9 cellular contexts compared by ENCODE assay signal in genomic region chr22:50202130-50202671, GRCh38. TPM values are rescaled to one million over a fixed set of nuclear protein-coding genes. Genes with fewer than 3 reads are reported as not detected.
A peak's percentile ranks its signal among the peaks of the same experiment; 100 is the strongest.
DNase-seq lines count a peak whose midpoint lies in the region; ATAC-seq, FAIRE-seq and TF ChIP-seq lines count a peak whose summit lies in the region.
"Had no signal": no experiment of that assay in that cellular context is flagged by ENCODE, and none has a peak within 500 bp of the region (broad histone marks: within the 10 kb centered on the region; RNA-seq: fewer than 3 reads in every experiment).

No MANE protein-coding gene starts in this region.

- H3K9me3 ChIP-seq in HepG2 (ENCODE audit: low read length) (no peaks in the 10 kb centered on the region), thoracic aorta (no peaks in the 10 kb centered on the region)

- no peak for TF ChIP-seq CTCF in HepG2 (CRISPR knock-in tag; IDR thresholded peaks at IDR 0.05)
- no peak for TF ChIP-seq CTCF in thoracic aorta (IDR thresholded peaks at IDR 0.05)

- H3K4me3 ChIP-seq in HepG2 (replicated peaks in 1 of 3; ENCODE audit: insufficient read depth in 1 of 3, low read depth in 2 of 3, low read length in 3 of 3) = peak overlapping the region; percentile 70 to 91 (median 88)
- peak overlapping the region; percentile 97 for H3K4me3 ChIP-seq in thoracic aorta

- H3K27ac Mint-ChIP-seq in activated T-cell treated with anti-CD3 and anti-CD28 coated beads, Interleukin-2, amount 50 U/mL, for 24 hours = peak overlapping the region; percentile 84
- H3K27ac Mint-ChIP-seq in activated naive CD8-positive, alpha-beta T cell treated with anti-CD3 and anti-CD28 coated beads, Interleukin-2, amount 50 U/mL, for 24 hours = no peak overlapping the region

- H3K9me3 Mint-ChIP-seq in activated T-cell treated with anti-CD3 and anti-CD28 coated beads, Interleukin-2, amount 50 U/mL, for 24 hours = no peaks in the 10 kb centered on the region
- no peaks in the 10 kb centered on the region for H3K9me3 Mint-ChIP-seq in activated naive CD8-positive, alpha-beta T cell treated with anti-CD3 and anti-CD28 coated beads, Interleukin-2, amount 50 U/mL, for 24 hours

- H3K9ac ChIP-seq in HepG2 (ENCODE audit: insufficient read depth, low read depth, low read length) = peak overlapping the region; percentile 74

- peaks cover 39% of the 10 kb centered on the region for H3K4me1 Mint-ChIP-seq in activated T-cell treated with anti-CD3 and anti-CD28 coated beads, Interleukin-2, amount 50 U/mL, for 24 hours (ENCODE audit: low read depth)
- peaks cover 21% of the 10 kb centered on the region for H3K4me1 Mint-ChIP-seq in activated naive CD8-positive, alpha-beta T cell treated with anti-CD3 and anti-CD28 coated beads, Interleukin-2, amount 50 U/mL, for 24 hours

- H3K36me3 ChIP-seq in HepG2 (replicated peaks in 1 of 2; ENCODE audit: control insufficient read depth in 1 of 2, insufficient read depth in 2 of 2, low read length in 2 of 2) (peaks cover 4 to 10% of the 10 kb centered on the region in 2 experiments; a peak in 4 of 5 replicates), thoracic aorta (peaks cover 9% of the 10 kb centered on the region)

- FAIRE-seq in HepG2 (lab: Jason Lieb, UNC) = no peak

- POLR2A ChIA-PET in HepG2 (lab: Yijun Ruan, JAX) = no interaction called here

- no peaks in the 10 kb centered on the region for H3K27me3 Mint-ChIP-seq in activated T-cell treated with anti-CD3 and anti-CD28 coated beads, Interleukin-2, amount 50 U/mL, for 24 hours
- no peaks in the 10 kb centered on the region for H3K27me3 Mint-ChIP-seq in activated naive CD8-positive, alpha-beta T cell treated with anti-CD3 and anti-CD28 coated beads, Interleukin-2, amount 50 U/mL, for 24 hours

- H2AFZ ChIP-seq in HepG2 (ENCODE audit: low read length) = no peak overlapping the region

- peaks cover 45% of the 10 kb centered on the region for H3K4me1 ChIP-seq in HepG2 (ENCODE audit: insufficient read depth, low read length)
- H3K4me1 ChIP-seq in thoracic aorta (ENCODE audit: control insufficient read depth in 1 of 2, low read depth in 2 of 2) = peaks cover 17 to 28% of the 10 kb centered on the region in 2 donors

- peak overlapping the region; percentile 86 for H3K4me3 Mint-ChIP-seq in activated T-cell treated with anti-CD3 and anti-CD28 coated beads, Interleukin-2, amount 50 U/mL, for 24 hours
- H3K4me3 Mint-ChIP-seq in activated naive CD8-positive, alpha-beta T cell treated with anti-CD3 and anti-CD28 coated beads, Interleukin-2, amount 50 U/mL, for 24 hours = peak overlapping the region; percentile 80

- BruUV-seq in HepG2 (replicated peaks; lab: Mats Ljungman, UMichigan) = no TSS peak

- TF ChIP-seq RAD21 in HepG2 (CRISPR knock-in tag; IDR thresholded peaks at IDR 0.05) = no peak

- H3K27me3 ChIP-seq in HepG2 (ENCODE audit: control insufficient read depth in 1 of 2, insufficient read depth in 2 of 2, low read length in 2 of 2) (no peaks in the 10 kb centered on the region), thoracic aorta (replicated peaks; ENCODE audit: insufficient read depth) (no peaks in the 10 kb centered on the region)

- CTCF ChIA-PET in HepG2 (lab: Yijun Ruan, JAX; ENCODE audit: low intra/inter-chr PET ratio, low total read pairs) = no interaction called here

- H3K79me2 ChIP-seq in HepG2 (ENCODE audit: insufficient read depth, low read length) = peaks cover 14% of the 10 kb centered on the region

- peak overlapping the region; percentile 99 for H3K4me2 ChIP-seq in HepG2 (ENCODE audit: low read depth, low read length)

- ATAC-seq in activated naive CD8-positive, alpha-beta T cell treated with anti-CD3 and anti-CD28 coated beads, Interleukin-2, amount 50 U/mL, for 24 hours = no peak
- ATAC-seq in HepG2 (peak; percentile 47), thoracic aorta (ENCODE audit: insufficient number of reproducible peaks, low FRiP score, low read depth) (no peak), GM19452 (IDR thresholded peaks at IDR 0.05; ENCODE audit: unreplicated experiment) (no peak), HG03457 (IDR thresholded peaks at IDR 0.05; ENCODE audit: unreplicated experiment) (no peak)

- TF ChIP-seq POLR2A in HepG2 (IDR thresholded peaks at IDR 0.05; ENCODE audit: insufficient read depth in 1 of 2, low read depth in 2 of 2, low read length in 2 of 2) = no peak

- intact Hi-C loops in HepG2 (cut with micrococcal nuclease; ENCODE audit: unreplicated experiment) = no loop called here

- DNase-seq in activated T-cell treated with anti-CD3 and anti-CD28 coated beads, Interleukin-2, amount 50 U/mL, for 24 hours = no peak
- DNase-seq in activated T-cell treated with anti-CD3 and anti-CD28 coated beads, Interleukin-2, amount 50 U/mL, for 1 hour = no peak
- DNase-seq in activated naive CD8-positive, alpha-beta T cell treated with anti-CD3 and anti-CD28 coated beads, Interleukin-2, amount 50 U/mL, for 24 hours = no peak
- DNase-seq in HepG2 (ENCODE audit: low spot score) (no peak), thoracic aorta (ENCODE audit: low spot score) (no peak)
- no peak for DNase-seq in activated CD4-positive, alpha-beta T cell treated with anti-CD3 and anti-CD28 coated beads for 48 hours
- DNase-seq: DMS79 treated with DMSO at 0.1 percent for 48 hours had no signal

- TF ChIP-seq EP300 in HepG2 (IDR thresholded peaks at IDR 0.05; ENCODE audit: low read depth in 2 of 2, low read length in 2 of 2) = no peak
- no peak for TF ChIP-seq EP300 in HepG2 (CRISPR knock-in tag; IDR thresholded peaks at IDR 0.05; ENCODE audit: borderline replicate concordance)

- peaks cover 11% of the 10 kb centered on the region for H4K20me1 ChIP-seq in HepG2 (ENCODE audit: insufficient read depth, low read length)

- in situ Hi-C loops in HepG2 (cut with HindIII; ENCODE audit: extremely low pct_ligation_motif_present, low pct_unique_long_range_greater_than_20kb) = no loop called here

- peaks cover 62% of the 10 kb centered on the region for H3K36me3 Mint-ChIP-seq in activated T-cell treated with anti-CD3 and anti-CD28 coated beads, Interleukin-2, amount 50 U/mL, for 24 hours (ENCODE audit: low read depth)
- H3K36me3 Mint-ChIP-seq in activated naive CD8-positive, alpha-beta T cell treated with anti-CD3 and anti-CD28 coated beads, Interleukin-2, amount 50 U/mL, for 24 hours (ENCODE audit: low read depth) = peaks cover 7% of the 10 kb centered on the region

- WGBS in HepG2 (ENCODE audit: low lambda C conversion rate) = 6% methylated on average over 13 of the region's 13 CpGs

- H3K27ac ChIP-seq in HepG2 (ENCODE audit: extremely low read length, insufficient read depth, low read length) (peak overlapping the region; percentile 73), thoracic aorta (no peak overlapping the region)

RNA-seq across cellular contexts. Expression of gene SELENOO, which starts 1.4 kb away (rescaled TPM):
- total RNA-seq in HepG2 (2016; rRNA removed; fragmentation: Illumina TruSeq; extraction: Trizol) = 12.5 and 19.0 TPM in 2 replicates
- total RNA-seq in HepG2 (2016; cell fraction: cytosol; rRNA removed; fragmentation: Illumina TruSeq; extraction: Trizol; ENCODE audit: low read depth) = 2.8 and 3.8 TPM in 2 replicates
- total RNA-seq in HepG2 (2016; cell fraction: insoluble cytoplasmic fraction; rRNA removed; fragmentation: Illumina TruSeq; extraction: Trizol) = 9.4 and 19.8 TPM in 2 replicates
- 6.0 and 7.6 TPM in 2 replicates for total RNA-seq in HepG2 (2016; cell fraction: membrane; rRNA removed; fragmentation: Illumina TruSeq; extraction: Trizol)
- total RNA-seq in HepG2 (2016; cell fraction: nucleus; rRNA removed; fragmentation: Illumina TruSeq; extraction: Trizol) = 18.8 and 19.9 TPM in 2 replicates
- polyA plus RNA-seq in HepG2 (2011; rRNA removed) = 14.4 and 18.7 TPM in 2 replicates
- 10.0 and 18.1 TPM in 2 replicates for polyA plus RNA-seq in HepG2 (2011; cell fraction: cytosol; rRNA removed)
- 88.6 and 104 TPM in 2 replicates for polyA plus RNA-seq in HepG2 (2011; cell fraction: nucleus; rRNA removed)
- 10.9 and 17.7 TPM in 2 replicates for polyA plus RNA-seq in HepG2 (2012)
- polyA plus RNA-seq in HepG2 (2016; cell fraction: cytosol; fragmentation: Illumina TruSeq; extraction: Trizol; ENCODE audit: low read depth) = 3.5 and 4.0 TPM in 2 replicates
- polyA plus RNA-seq in HepG2 (2016; cell fraction: insoluble cytoplasmic fraction; fragmentation: Illumina TruSeq; extraction: Trizol; ENCODE audit: low read depth) = 9.5 and 12.3 TPM in 2 replicates
- 4.9 and 5.3 TPM in 2 replicates for polyA plus RNA-seq in HepG2 (2016; cell fraction: membrane; fragmentation: Illumina TruSeq; extraction: Trizol; ENCODE audit: low read depth)
- 54.2 and 57.7 TPM in 2 replicates for polyA plus RNA-seq in HepG2 (2016; cell fraction: nucleus; fragmentation: Illumina TruSeq; extraction: Trizol; ENCODE audit: insufficient read depth, low read depth)
- polyA minus RNA-seq in HepG2 (2011; rRNA and poly(A)+ RNA removed; ENCODE audit: low replicate concordance) = 9.7 and 16.7 TPM in 2 replicates
- 6.4 and 6.9 TPM in 2 replicates for polyA minus RNA-seq in HepG2 (2011; cell fraction: cytosol; rRNA and poly(A)+ RNA removed)
- 7.5 and 7.7 TPM in 2 replicates for polyA minus RNA-seq in HepG2 (2011; cell fraction: nucleus; rRNA and poly(A)+ RNA removed)
- 10 to 100 TPM; 25.6 to 41.0 TPM for total RNA-seq in thoracic aorta

RNA-seq across cellular contexts. Expression of gene TRABD, which starts 16.5 kb away (rescaled TPM):
- total RNA-seq in HepG2 (2016; rRNA removed; fragmentation: Illumina TruSeq; extraction: Trizol) (16.2 and 21.5 TPM in 2 replicates), thoracic aorta (10 to 100 TPM; 31.7 to 40.6 TPM)
- total RNA-seq in HepG2 (2016; cell fraction: cytosol; rRNA removed; fragmentation: Illumina TruSeq; extraction: Trizol; ENCODE audit: low read depth) = 8.1 and 8.5 TPM in 2 replicates
- 14.1 and 20.1 TPM in 2 replicates for total RNA-seq in HepG2 (2016; cell fraction: insoluble cytoplasmic fraction; rRNA removed; fragmentation: Illumina TruSeq; extraction: Trizol)
- total RNA-seq in HepG2 (2016; cell fraction: membrane; rRNA removed; fragmentation: Illumina TruSeq; extraction: Trizol) = 15.9 and 17.7 TPM in 2 replicates
- 12.3 and 17.7 TPM in 2 replicates for total RNA-seq in HepG2 (2016; cell fraction: nucleus; rRNA removed; fragmentation: Illumina TruSeq; extraction: Trizol)
- polyA plus RNA-seq in HepG2 (2011; rRNA removed) = 28.9 and 36.8 TPM in 2 replicates
- polyA plus RNA-seq in HepG2 (2011; cell fraction: cytosol; rRNA removed) = 15.8 and 28.0 TPM in 2 replicates
- polyA plus RNA-seq in HepG2 (2011; cell fraction: nucleus; rRNA removed) = 241 and 327 TPM in 2 replicates
- polyA plus RNA-seq in HepG2 (2012) = 19.6 and 35.2 TPM in 2 replicates
- 10.4 and 11.2 TPM in 2 replicates for polyA plus RNA-seq in HepG2 (2016; cell fraction: cytosol; fragmentation: Illumina TruSeq; extraction: Trizol; ENCODE audit: low read depth)
- polyA plus RNA-seq in HepG2 (2016; cell fraction: insoluble cytoplasmic fraction; fragmentation: Illumina TruSeq; extraction: Trizol; ENCODE audit: low read depth) = 19.9 and 22.8 TPM in 2 replicates
- polyA plus RNA-seq in HepG2 (2016; cell fraction: membrane; fragmentation: Illumina TruSeq; extraction: Trizol; ENCODE audit: low read depth) = 15.2 and 16.9 TPM in 2 replicates
- polyA plus RNA-seq in HepG2 (2016; cell fraction: nucleus; fragmentation: Illumina TruSeq; extraction: Trizol; ENCODE audit: insufficient read depth, low read depth) = 56.6 and 60.9 TPM in 2 replicates
- 22.4 and 30.1 TPM in 2 replicates for polyA minus RNA-seq in HepG2 (2011; rRNA and poly(A)+ RNA removed; ENCODE audit: low replicate concordance)
- 9.7 and 11.7 TPM in 2 replicates for polyA minus RNA-seq in HepG2 (2011; cell fraction: cytosol; rRNA and poly(A)+ RNA removed)
- 14.4 and 18.2 TPM in 2 replicates for polyA minus RNA-seq in HepG2 (2011; cell fraction: nucleus; rRNA and poly(A)+ RNA removed)

RNA-seq across cellular contexts. Expression of gene PANX2, which starts 31.7 kb away (rescaled TPM):
- total RNA-seq in HepG2 (2016; rRNA removed; fragmentation: Illumina TruSeq; extraction: Trizol) (0.15 and 0.58 TPM in 2 replicates), thoracic aorta (1 to 10 TPM; 2.5 to 4.1 TPM)
- 0.20 and 0.35 TPM in 2 replicates for total RNA-seq in HepG2 (2016; cell fraction: cytosol; rRNA removed; fragmentation: Illumina TruSeq; extraction: Trizol; ENCODE audit: low read depth)
- 0.19 TPM in 2 replicates for total RNA-seq in HepG2 (2016; cell fraction: insoluble cytoplasmic fraction; rRNA removed; fragmentation: Illumina TruSeq; extraction: Trizol)
- 1.1 and 1.4 TPM in 2 replicates for total RNA-seq in HepG2 (2016; cell fraction: membrane; rRNA removed; fragmentation: Illumina TruSeq; extraction: Trizol)
- total RNA-seq in HepG2 (2016; cell fraction: nucleus; rRNA removed; fragmentation: Illumina TruSeq; extraction: Trizol) = 0.47 and 0.56 TPM in 2 replicates
- polyA plus RNA-seq in HepG2 (2011; rRNA removed) = 1.1 TPM in 2 replicates
- polyA plus RNA-seq in HepG2 (2011; cell fraction: cytosol; rRNA removed) = 0.99 and 1.7 TPM in 2 replicates
- 2.5 and 4.2 TPM in 2 replicates for polyA plus RNA-seq in HepG2 (2011; cell fraction: nucleus; rRNA removed)
- polyA plus RNA-seq in HepG2 (2012) = 1.6 and 3.8 TPM in 2 replicates
- polyA plus RNA-seq in HepG2 (2016; cell fraction: cytosol; fragmentation: Illumina TruSeq; extraction: Trizol; ENCODE audit: low read depth) = 1.3 and 1.4 TPM in 2 replicates
- polyA plus RNA-seq in HepG2 (2016; cell fraction: insoluble cytoplasmic fraction; fragmentation: Illumina TruSeq; extraction: Trizol; ENCODE audit: low read depth) = 1.1 and 1.4 TPM in 2 replicates
- polyA plus RNA-seq in HepG2 (2016; cell fraction: membrane; fragmentation: Illumina TruSeq; extraction: Trizol; ENCODE audit: low read depth) = 2.9 and 3.6 TPM in 2 replicates
- polyA plus RNA-seq in HepG2 (2016; cell fraction: nucleus; fragmentation: Illumina TruSeq; extraction: Trizol; ENCODE audit: insufficient read depth, low read depth) = 2.0 and 2.3 TPM in 2 replicates
- polyA minus RNA-seq in HepG2 (2011; rRNA and poly(A)+ RNA removed; ENCODE audit: low replicate concordance) = 0.78 and 0.84 TPM in 2 replicates
- 0.30 and 0.79 TPM in 2 replicates for polyA minus RNA-seq in HepG2 (2011; cell fraction: cytosol; rRNA and poly(A)+ RNA removed)
- polyA minus RNA-seq in HepG2 (2011; cell fraction: nucleus; rRNA and poly(A)+ RNA removed) = 0.37 and 0.39 TPM in 2 replicates

RNA-seq across cellular contexts. Expression of gene TUBGCP6, which starts 42.6 kb away (rescaled TPM):
- total RNA-seq in HepG2 (2016; rRNA removed; fragmentation: Illumina TruSeq; extraction: Trizol) (5.8 and 15.7 TPM in 2 replicates), thoracic aorta (10 to 100 TPM; 52.3 to 80.1 TPM)
- 3.8 and 4.4 TPM in 2 replicates for total RNA-seq in HepG2 (2016; cell fraction: cytosol; rRNA removed; fragmentation: Illumina TruSeq; extraction: Trizol; ENCODE audit: low read depth)
- total RNA-seq in HepG2 (2016; cell fraction: insoluble cytoplasmic fraction; rRNA removed; fragmentation: Illumina TruSeq; extraction: Trizol) = 4.6 and 17.4 TPM in 2 replicates
- total RNA-seq in HepG2 (2016; cell fraction: membrane; rRNA removed; fragmentation: Illumina TruSeq; extraction: Trizol) = 4.6 and 5.1 TPM in 2 replicates
- 23.1 and 29.5 TPM in 2 replicates for total RNA-seq in HepG2 (2016; cell fraction: nucleus; rRNA removed; fragmentation: Illumina TruSeq; extraction: Trizol)
- polyA plus RNA-seq in HepG2 (2011; rRNA removed) = 14.6 and 23.7 TPM in 2 replicates
- 2.6 and 4.8 TPM in 2 replicates for polyA plus RNA-seq in HepG2 (2011; cell fraction: cytosol; rRNA removed)
- 276 and 340 TPM in 2 replicates for polyA plus RNA-seq in HepG2 (2011; cell fraction: nucleus; rRNA removed)
- polyA plus RNA-seq in HepG2 (2012) = 13.4 and 15.8 TPM in 2 replicates
- 0.95 and 1.2 TPM in 2 replicates for polyA plus RNA-seq in HepG2 (2016; cell fraction: cytosol; fragmentation: Illumina TruSeq; extraction: Trizol; ENCODE audit: low read depth)
- 3.6 and 4.4 TPM in 2 replicates for polyA plus RNA-seq in HepG2 (2016; cell fraction: insoluble cytoplasmic fraction; fragmentation: Illumina TruSeq; extraction: Trizol; ENCODE audit: low read depth)
- polyA plus RNA-seq in HepG2 (2016; cell fraction: membrane; fragmentation: Illumina TruSeq; extraction: Trizol; ENCODE audit: low read depth) = 0.86 and 2.1 TPM in 2 replicates
- polyA plus RNA-seq in HepG2 (2016; cell fraction: nucleus; fragmentation: Illumina TruSeq; extraction: Trizol; ENCODE audit: insufficient read depth, low read depth) = 62.8 and 72.9 TPM in 2 replicates
- polyA minus RNA-seq in HepG2 (2011; rRNA and poly(A)+ RNA removed; ENCODE audit: low replicate concordance) = 11.6 and 16.8 TPM in 2 replicates
- 2.7 and 4.0 TPM in 2 replicates for polyA minus RNA-seq in HepG2 (2011; cell fraction: cytosol; rRNA and poly(A)+ RNA removed)
- polyA minus RNA-seq in HepG2 (2011; cell fraction: nucleus; rRNA and poly(A)+ RNA removed) = 32.9 and 40.9 TPM in 2 replicates

RNA-seq across cellular contexts. Expression of gene HDAC10, which starts 48.9 kb away (rescaled TPM):
- total RNA-seq in HepG2 (2016; rRNA removed; fragmentation: Illumina TruSeq; extraction: Trizol) = 4.0 and 13.9 TPM in 2 replicates
- 7.1 and 8.7 TPM in 2 replicates for total RNA-seq in HepG2 (2016; cell fraction: cytosol; rRNA removed; fragmentation: Illumina TruSeq; extraction: Trizol; ENCODE audit: low read depth)
- 4.1 and 13.9 TPM in 2 replicates for total RNA-seq in HepG2 (2016; cell fraction: insoluble cytoplasmic fraction; rRNA removed; fragmentation: Illumina TruSeq; extraction: Trizol)
- 4.4 and 4.6 TPM in 2 replicates for total RNA-seq in HepG2 (2016; cell fraction: membrane; rRNA removed; fragmentation: Illumina TruSeq; extraction: Trizol)
- total RNA-seq in HepG2 (2016; cell fraction: nucleus; rRNA removed; fragmentation: Illumina TruSeq; extraction: Trizol) = 23.1 and 23.7 TPM in 2 replicates
- polyA plus RNA-seq in HepG2 (2011; rRNA removed) = 14.9 and 19.7 TPM in 2 replicates
- polyA plus RNA-seq in HepG2 (2011; cell fraction: cytosol; rRNA removed) = 1.8 and 3.9 TPM in 2 replicates
- 257 and 366 TPM in 2 replicates for polyA plus RNA-seq in HepG2 (2011; cell fraction: nucleus; rRNA removed)
- polyA plus RNA-seq in HepG2 (2012) = 15.0 and 23.8 TPM in 2 replicates
- polyA plus RNA-seq in HepG2 (2016; cell fraction: cytosol; fragmentation: Illumina TruSeq; extraction: Trizol; ENCODE audit: low read depth) = 0.86 TPM in 2 replicates
- 3.2 and 5.7 TPM in 2 replicates for polyA plus RNA-seq in HepG2 (2016; cell fraction: insoluble cytoplasmic fraction; fragmentation: Illumina TruSeq; extraction: Trizol; ENCODE audit: low read depth)
- polyA plus RNA-seq in HepG2 (2016; cell fraction: membrane; fragmentation: Illumina TruSeq; extraction: Trizol; ENCODE audit: low read depth) = 2.1 TPM in 2 replicates
- 72.4 and 82.8 TPM in 2 replicates for polyA plus RNA-seq in HepG2 (2016; cell fraction: nucleus; fragmentation: Illumina TruSeq; extraction: Trizol; ENCODE audit: insufficient read depth, low read depth)
- polyA minus RNA-seq in HepG2 (2011; rRNA and poly(A)+ RNA removed; ENCODE audit: low replicate concordance) = 7.7 and 20.9 TPM in 2 replicates
- 3.9 and 4.2 TPM in 2 replicates for polyA minus RNA-seq in HepG2 (2011; cell fraction: cytosol; rRNA and poly(A)+ RNA removed)
- 34.9 and 37.9 TPM in 2 replicates for polyA minus RNA-seq in HepG2 (2011; cell fraction: nucleus; rRNA and poly(A)+ RNA removed)
- total RNA-seq in thoracic aorta = 10 to 100 TPM; 55.2 to 60.0 TPM
